27 cellular contexts compared by ENCODE assay signal in the genomic region with DNA sequence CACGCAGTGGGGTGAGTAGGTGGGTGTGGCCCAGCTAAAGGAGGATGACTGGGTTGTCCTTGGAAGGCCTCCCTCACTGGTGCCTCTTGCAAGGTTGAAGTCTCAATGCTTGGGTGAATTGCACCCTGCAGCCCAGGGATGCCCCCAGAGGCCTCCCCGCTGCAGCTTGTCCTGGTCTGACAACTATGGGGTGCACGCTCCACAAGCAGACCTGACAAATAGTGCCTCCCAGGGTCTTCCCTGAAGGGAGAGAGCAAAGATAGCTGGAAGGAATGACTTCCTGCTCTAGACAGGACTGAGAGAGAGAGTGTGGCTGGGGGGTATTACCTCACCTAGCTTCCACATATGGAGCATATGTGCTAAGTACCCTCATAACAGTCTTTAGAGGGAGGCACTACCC. TPM values are rescaled to one million over a fixed set of nuclear protein-coding genes. Genes with fewer than 3 reads are reported as not detected.
"Had no signal": no experiment of that assay in that cellular context is flagged by ENCODE, and none has a peak within 500 bp of the region (broad histone marks: within the 10 kb centered on the region; RNA-seq: fewer than 3 reads in every experiment).

No MANE protein-coding gene starts in this region.

- H3K4me1 Mint-ChIP-seq: neural crest cell; stimulated activated naive CD8-positive, alpha-beta T cell treated with anti-CD3 and anti-CD28 coated beads, Interleukin-15, amount 100 ng/mL, for 72 hours had no signal

- H2AFZ ChIP-seq: parathyroid adenoma had no signal

- H3K27ac ChIP-seq: gastrocnemius medialis, neutrophil, parathyroid adenoma, suprapubic skin, transverse colon, upper lobe of right lung, uterus had no signal

- ATAC-seq: gastrocnemius medialis; left lobe of liver; natural killer cell; sciatic nerve; stimulated activated naive CD8-positive, alpha-beta T cell treated with anti-CD3 and anti-CD28 coated beads, Interleukin-15, amount 100 ng/mL, for 72 hours; upper lobe of right lung had no signal

- H3K79me2 ChIP-seq: parathyroid adenoma had no signal

- H3K36me3 Mint-ChIP-seq: natural killer cell had no signal

- DNase-seq: cortex of kidney; effector CD4-positive, alpha-beta T cell; foreskin fibroblast; gastrocnemius medialis; head of caudate nucleus; natural killer cell; stimulated activated CD4-positive, alpha-beta T cell treated with anti-CD3 and anti-CD28 coated beads, Interleukin-12 subunit alpha, Interleukin-12 subunit beta, amount 100 ng/mL, for 4 hours; stimulated activated CD4-positive, alpha-beta T cell treated with anti-CD3 and anti-CD28 coated beads, Interleukin-1b, Interleukin-23, amount 100 ng/mL, for 48 hours; stimulated activated CD4-positive, alpha-beta T cell treated with anti-CD3 and anti-CD28 coated beads, Interleukin-4, amount 100 ng/mL, for 1 hour; stimulated activated CD8-positive, alpha-beta memory T cell treated with anti-CD3 and anti-CD28 coated beads, Interleukin-4, amount 100 ng/mL, for 48 hours; stimulated activated naive CD4-positive, alpha-beta T cell; stimulated activated naive CD8-positive, alpha-beta T cell treated with anti-CD3 and anti-CD28 coated beads, Interleukin-15, amount 100 ng/mL, for 72 hours; transverse colon; upper lobe of right lung; uterus had no signal

- H3K9ac ChIP-seq: parathyroid adenoma had no signal

- H3K4me3 Mint-ChIP-seq: stimulated activated naive CD8-positive, alpha-beta T cell treated with anti-CD3 and anti-CD28 coated beads, Interleukin-15, amount 100 ng/mL, for 72 hours had no signal

- H3K36me3 ChIP-seq: gastrocnemius medialis, neutrophil, suprapubic skin, transverse colon, upper lobe of right lung, uterus had no signal

- H3K4me2 ChIP-seq: smooth muscle cell had no signal

- H3K9me3 ChIP-seq: gastrocnemius medialis, neutrophil, suprapubic skin, transverse colon, upper lobe of right lung, uterus had no signal

- H3K27ac Mint-ChIP-seq: memory B cell; natural killer cell; progenitor cell of endocrine pancreas; stimulated activated naive CD8-positive, alpha-beta T cell treated with anti-CD3 and anti-CD28 coated beads, Interleukin-15, amount 100 ng/mL, for 72 hours had no signal

- H3K4me3 ChIP-seq: gastrocnemius medialis, lung, smooth muscle cell, suprapubic skin, transverse colon, upper lobe of right lung, uterus had no signal

- H3K9me3 Mint-ChIP-seq: memory B cell; natural killer cell; neural crest cell; stimulated activated naive CD8-positive, alpha-beta T cell treated with anti-CD3 and anti-CD28 coated beads, Interleukin-15, amount 100 ng/mL, for 72 hours had no signal

RNA-seq across cellular contexts. Expression of a gene that starts 1.7 kb away (rescaled TPM):
- total RNA-seq: dermis microvascular lymphatic vessel endothelial cell, glomerular endothelial cell, upper lobe of right lung had no signal
